Comparison of ENCODE assay signal across 1 cellular context in the genomic region with DNA sequence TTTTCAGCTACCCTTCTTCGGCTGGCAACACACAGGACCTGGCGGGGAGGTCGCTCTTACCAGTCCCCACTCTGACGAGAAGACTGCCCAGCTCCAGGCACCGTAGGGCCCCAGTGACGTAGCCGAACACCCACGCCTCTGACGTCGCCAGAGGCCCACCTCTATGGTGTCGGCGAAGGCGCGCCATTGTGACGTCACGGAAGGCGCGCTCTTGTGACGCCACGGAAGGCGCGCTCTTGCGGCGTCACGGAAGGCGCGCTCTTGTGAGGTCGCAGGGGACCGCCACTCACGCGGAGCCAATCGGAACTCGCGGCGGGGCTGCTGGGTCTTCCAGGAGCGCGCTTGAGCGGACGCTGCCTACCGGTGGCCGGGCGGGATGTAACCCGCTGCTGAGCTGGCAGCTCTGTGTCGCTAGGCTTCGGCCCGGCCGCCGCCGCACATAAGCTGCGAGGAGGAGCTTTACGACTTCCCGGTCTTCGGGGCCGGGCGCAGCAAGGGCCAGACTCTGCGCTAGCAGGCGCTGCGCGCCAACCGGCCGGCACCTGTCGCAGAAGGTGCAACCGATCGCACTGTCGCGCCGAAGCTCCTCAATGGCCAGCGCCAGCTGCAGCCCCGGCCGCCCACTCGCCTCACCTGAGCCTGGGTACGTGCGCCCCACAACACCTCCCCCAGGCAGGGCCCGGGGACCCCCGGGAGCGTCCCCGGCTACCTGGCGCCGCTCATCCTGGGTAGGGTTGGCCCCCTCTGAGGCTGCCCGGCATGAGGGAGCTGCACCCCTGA.
A peak's percentile ranks its signal among the peaks of the same experiment; 100 is the strongest.
TF ChIP-seq lines count a peak whose summit lies in the region.

No MANE protein-coding gene starts in this region.

TF ChIP-seq in HepG2, 621 proteins besides CTCF, POLR2A, EP300 and RAD21 (continued from another document and continues in another):
- TF ChIP-seq, protein P1, sequence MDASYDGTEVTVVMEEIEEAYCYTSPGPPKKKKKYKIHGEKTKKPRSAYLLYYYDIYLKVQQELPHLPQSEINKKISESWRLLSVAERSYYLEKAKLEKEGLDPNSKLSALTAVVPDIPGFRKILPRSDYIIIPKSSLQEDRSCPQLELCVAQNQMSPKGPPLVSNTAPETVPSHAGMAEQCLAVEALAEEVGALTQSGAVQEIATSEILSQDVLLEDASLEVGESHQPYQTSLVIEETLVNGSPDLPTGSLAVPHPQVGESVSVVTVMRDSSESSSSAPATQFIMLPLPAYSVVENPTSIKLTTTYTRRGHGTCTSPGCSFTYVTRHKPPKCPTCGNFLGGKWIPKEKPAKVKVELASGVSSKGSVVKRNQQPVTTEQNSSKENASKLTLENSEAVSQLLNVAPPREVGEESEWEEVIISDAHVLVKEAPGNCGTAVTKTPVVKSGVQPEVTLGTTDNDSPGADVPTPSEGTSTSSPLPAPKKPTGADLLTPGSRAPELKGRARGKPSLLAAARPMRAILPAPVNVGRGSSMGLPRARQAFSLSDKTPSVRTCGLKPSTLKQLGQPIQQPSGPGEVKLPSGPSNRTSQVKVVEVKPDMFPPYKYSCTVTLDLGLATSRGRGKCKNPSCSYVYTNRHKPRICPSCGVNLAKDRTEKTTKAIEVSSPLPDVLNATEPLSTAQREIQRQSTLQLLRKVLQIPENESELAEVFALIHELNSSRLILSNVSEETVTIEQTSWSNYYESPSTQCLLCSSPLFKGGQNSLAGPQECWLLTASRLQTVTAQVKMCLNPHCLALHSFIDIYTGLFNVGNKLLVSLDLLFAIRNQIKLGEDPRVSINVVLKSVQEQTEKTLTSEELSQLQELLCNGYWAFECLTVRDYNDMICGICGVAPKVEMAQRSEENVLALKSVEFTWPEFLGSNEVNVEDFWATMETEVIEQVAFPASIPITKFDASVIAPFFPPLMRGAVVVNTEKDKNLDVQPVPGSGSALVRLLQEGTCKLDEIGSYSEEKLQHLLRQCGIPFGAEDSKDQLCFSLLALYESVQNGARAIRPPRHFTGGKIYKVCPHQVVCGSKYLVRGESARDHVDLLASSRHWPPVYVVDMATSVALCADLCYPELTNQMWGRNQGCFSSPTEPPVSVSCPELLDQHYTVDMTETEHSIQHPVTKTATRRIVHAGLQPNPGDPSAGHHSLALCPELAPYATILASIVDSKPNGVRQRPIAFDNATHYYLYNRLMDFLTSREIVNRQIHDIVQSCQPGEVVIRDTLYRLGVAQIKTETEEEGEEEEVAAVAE (CRISPR knock-in tag; IDR thresholded peaks at IDR 0.05; ENCODE audit: borderline replicate concordance) = peak; percentile 94; the same call in 1 of the 2 replicates
- TF ChIP-seq, protein P2, sequence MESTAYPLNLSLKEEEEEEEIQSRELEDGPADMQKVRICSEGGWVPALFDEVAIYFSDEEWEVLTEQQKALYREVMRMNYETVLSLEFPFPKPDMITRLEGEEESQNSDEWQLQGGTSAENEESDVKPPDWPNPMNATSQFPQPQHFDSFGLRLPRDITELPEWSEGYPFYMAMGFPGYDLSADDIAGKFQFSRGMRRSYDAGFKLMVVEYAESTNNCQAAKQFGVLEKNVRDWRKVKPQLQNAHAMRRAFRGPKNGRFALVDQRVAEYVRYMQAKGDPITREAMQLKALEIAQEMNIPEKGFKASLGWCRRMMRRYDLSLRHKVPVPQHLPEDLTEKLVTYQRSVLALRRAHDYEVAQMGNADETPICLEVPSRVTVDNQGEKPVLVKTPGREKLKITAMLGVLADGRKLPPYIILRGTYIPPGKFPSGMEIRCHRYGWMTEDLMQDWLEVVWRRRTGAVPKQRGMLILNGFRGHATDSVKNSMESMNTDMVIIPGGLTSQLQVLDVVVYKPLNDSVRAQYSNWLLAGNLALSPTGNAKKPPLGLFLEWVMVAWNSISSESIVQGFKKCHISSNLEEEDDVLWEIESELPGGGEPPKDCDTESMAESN (CRISPR knock-in tag; conservative IDR thresholded peaks at IDR 0.05) = peak; percentile 97
- TF ChIP-seq SALL2 (CRISPR knock-in tag; IDR thresholded peaks at IDR 0.05) = peak; percentile 99
- peak; percentile 51 for TF ChIP-seq ASH2L (IDR thresholded peaks at IDR 0.05; ENCODE audit: insufficient read length, low read depth, low read length)
- peak; percentile 90; the same call in 1 of the 2 replicates for TF ChIP-seq ATF7-NPFF (CRISPR knock-in tag; IDR thresholded peaks at IDR 0.05; ENCODE audit: low read depth)
- peak; percentile 96 for TF ChIP-seq HCFC1 (IDR thresholded peaks at IDR 0.05; ENCODE audit: low read depth, low read length)
- TF ChIP-seq ATF7 (IDR thresholded peaks at IDR 0.05) = peak; percentile 94
- TF ChIP-seq ATF7 (CRISPR knock-in tag; IDR thresholded peaks at IDR 0.05) = peak; percentile 98
- TF ChIP-seq ZZZ3 (CRISPR knock-in tag; IDR thresholded peaks at IDR 0.05; ENCODE audit: borderline replicate concordance) = peak; percentile 99
- peak; percentile 78 for TF ChIP-seq ZC3H13 (CRISPR knock-in tag; IDR thresholded peaks at IDR 0.05)
- TF ChIP-seq, protein P3, sequence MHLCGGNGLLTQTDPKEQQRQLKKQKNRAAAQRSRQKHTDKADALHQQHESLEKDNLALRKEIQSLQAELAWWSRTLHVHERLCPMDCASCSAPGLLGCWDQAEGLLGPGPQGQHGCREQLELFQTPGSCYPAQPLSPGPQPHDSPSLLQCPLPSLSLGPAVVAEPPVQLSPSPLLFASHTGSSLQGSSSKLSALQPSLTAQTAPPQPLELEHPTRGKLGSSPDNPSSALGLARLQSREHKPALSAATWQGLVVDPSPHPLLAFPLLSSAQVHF (CRISPR knock-in tag; IDR thresholded peaks at IDR 0.05) = peak; percentile 69; the same call in 1 of the 2 replicates
- TF ChIP-seq SP2 (CRISPR knock-in tag; IDR thresholded peaks at IDR 0.05) = peak; percentile 81
- peak; percentile 6; the same call in 1 of the 2 replicates for TF ChIP-seq HNF4G (IDR thresholded peaks at IDR 0.05; ENCODE audit: borderline replicate concordance, low read depth, low read length)
- TF ChIP-seq HNF4G (CRISPR knock-in tag; IDR thresholded peaks at IDR 0.05; ENCODE audit: borderline replicate concordance, low read depth) = peak; percentile 70
- peak; percentile 93; the same call in 1 of the 2 replicates for TF ChIP-seq NRL (CRISPR knock-in tag; IDR thresholded peaks at IDR 0.05; ENCODE audit: borderline replicate concordance)
- TF ChIP-seq ZNF720 (CRISPR knock-in tag; IDR thresholded peaks at IDR 0.05) = 0 out of 2 replicates have a peak, but pooled peaks have one; percentile 54
- TF ChIP-seq ZNF143 (CRISPR knock-in tag; IDR thresholded peaks at IDR 0.05) = peak; percentile 84
- 0 out of 2 replicates have a peak, but pooled peaks have one; percentile 35 for TF ChIP-seq ZFP36L2 (CRISPR knock-in tag; IDR thresholded peaks at IDR 0.05)
- 0 out of 2 replicates have a peak, but pooled peaks have one; percentile 16 for TF ChIP-seq ZNF317 (CRISPR knock-in tag; IDR thresholded peaks at IDR 0.05)
- TF ChIP-seq, protein P4, sequence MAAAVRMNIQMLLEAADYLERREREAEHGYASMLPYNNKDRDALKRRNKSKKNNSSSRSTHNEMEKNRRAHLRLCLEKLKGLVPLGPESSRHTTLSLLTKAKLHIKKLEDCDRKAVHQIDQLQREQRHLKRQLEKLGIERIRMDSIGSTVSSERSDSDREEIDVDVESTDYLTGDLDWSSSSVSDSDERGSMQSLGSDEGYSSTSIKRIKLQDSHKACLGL (CRISPR knock-in tag; IDR thresholded peaks at IDR 0.05) = peak; percentile 46; the same call in 1 of the 2 replicates
- TF ChIP-seq, protein P5, sequence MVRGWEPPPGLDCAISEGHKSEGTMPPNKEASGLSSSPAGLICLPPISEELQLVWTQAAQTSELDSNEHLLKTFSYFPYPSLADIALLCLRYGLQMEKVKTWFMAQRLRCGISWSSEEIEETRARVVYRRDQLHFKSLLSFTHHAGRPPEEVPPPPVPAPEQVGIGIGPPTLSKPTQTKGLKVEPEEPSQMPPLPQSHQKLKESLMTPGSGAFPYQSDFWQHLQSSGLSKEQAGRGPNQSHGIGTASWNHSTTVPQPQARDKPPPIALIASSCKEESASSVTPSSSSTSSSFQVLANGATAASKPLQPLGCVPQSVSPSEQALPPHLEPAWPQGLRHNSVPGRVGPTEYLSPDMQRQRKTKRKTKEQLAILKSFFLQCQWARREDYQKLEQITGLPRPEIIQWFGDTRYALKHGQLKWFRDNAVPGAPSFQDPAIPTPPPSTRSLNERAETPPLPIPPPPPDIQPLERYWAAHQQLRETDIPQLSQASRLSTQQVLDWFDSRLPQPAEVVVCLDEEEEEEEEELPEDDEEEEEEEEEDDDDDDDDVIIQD (CRISPR knock-in tag; IDR thresholded peaks at IDR 0.05; ENCODE audit: low read depth) = peak; percentile 96
- TF ChIP-seq MYC (CRISPR knock-in tag; IDR thresholded peaks at IDR 0.05; ENCODE audit: borderline replicate concordance) = peak; percentile 85; the same call in 1 of the 2 replicates
- TF ChIP-seq IRF2 (CRISPR knock-in tag; IDR thresholded peaks at IDR 0.05) = peak; percentile 98
- TF ChIP-seq, protein P6, sequence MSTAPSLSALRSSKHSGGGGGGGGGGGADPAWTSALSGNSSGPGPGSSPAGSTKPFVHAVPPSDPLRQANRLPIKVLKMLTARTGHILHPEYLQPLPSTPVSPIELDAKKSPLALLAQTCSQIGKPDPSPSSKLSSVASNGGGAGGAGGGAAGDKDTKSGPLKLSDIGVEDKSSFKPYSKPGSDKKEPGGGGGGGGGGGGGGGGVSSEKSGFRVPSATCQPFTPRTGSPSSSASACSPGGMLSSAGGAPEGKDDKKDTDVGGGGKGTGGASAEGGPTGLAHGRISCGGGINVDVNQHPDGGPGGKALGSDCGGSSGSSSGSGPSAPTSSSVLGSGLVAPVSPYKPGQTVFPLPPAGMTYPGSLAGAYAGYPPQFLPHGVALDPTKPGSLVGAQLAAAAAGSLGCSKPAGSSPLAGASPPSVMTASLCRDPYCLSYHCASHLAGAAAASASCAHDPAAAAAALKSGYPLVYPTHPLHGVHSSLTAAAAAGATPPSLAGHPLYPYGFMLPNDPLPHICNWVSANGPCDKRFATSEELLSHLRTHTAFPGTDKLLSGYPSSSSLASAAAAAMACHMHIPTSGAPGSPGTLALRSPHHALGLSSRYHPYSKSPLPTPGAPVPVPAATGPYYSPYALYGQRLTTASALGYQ (CRISPR knock-in tag; IDR thresholded peaks at IDR 0.05) = peak; percentile 88
- TF ChIP-seq, protein P7, sequence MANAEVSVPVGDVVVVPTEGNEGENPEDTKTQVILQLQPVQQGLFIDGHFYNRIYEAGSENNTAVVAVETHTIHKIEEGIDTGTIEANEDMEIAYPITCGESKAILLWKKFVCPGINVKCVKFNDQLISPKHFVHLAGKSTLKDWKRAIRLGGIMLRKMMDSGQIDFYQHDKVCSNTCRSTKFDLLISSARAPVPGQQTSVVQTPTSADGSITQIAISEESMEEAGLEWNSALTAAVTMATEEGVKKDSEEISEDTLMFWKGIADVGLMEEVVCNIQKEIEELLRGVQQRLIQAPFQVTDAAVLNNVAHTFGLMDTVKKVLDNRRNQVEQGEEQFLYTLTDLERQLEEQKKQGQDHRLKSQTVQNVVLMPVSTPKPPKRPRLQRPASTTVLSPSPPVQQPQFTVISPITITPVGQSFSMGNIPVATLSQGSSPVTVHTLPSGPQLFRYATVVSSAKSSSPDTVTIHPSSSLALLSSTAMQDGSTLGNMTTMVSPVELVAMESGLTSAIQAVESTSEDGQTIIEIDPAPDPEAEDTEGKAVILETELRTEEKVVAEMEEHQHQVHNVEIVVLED (CRISPR knock-in tag; IDR thresholded peaks at IDR 0.05; ENCODE audit: borderline replicate concordance) = peak; percentile 97
- TF ChIP-seq, protein P8, sequence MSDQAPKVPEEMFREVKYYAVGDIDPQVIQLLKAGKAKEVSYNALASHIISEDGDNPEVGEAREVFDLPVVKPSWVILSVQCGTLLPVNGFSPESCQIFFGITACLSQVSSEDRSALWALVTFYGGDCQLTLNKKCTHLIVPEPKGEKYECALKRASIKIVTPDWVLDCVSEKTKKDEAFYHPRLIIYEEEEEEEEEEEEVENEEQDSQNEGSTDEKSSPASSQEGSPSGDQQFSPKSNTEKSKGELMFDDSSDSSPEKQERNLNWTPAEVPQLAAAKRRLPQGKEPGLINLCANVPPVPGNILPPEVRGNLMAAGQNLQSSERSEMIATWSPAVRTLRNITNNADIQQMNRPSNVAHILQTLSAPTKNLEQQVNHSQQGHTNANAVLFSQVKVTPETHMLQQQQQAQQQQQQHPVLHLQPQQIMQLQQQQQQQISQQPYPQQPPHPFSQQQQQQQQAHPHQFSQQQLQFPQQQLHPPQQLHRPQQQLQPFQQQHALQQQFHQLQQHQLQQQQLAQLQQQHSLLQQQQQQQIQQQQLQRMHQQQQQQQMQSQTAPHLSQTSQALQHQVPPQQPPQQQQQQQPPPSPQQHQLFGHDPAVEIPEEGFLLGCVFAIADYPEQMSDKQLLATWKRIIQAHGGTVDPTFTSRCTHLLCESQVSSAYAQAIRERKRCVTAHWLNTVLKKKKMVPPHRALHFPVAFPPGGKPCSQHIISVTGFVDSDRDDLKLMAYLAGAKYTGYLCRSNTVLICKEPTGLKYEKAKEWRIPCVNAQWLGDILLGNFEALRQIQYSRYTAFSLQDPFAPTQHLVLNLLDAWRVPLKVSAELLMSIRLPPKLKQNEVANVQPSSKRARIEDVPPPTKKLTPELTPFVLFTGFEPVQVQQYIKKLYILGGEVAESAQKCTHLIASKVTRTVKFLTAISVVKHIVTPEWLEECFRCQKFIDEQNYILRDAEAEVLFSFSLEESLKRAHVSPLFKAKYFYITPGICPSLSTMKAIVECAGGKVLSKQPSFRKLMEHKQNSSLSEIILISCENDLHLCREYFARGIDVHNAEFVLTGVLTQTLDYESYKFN (CRISPR knock-in tag; conservative IDR thresholded peaks at IDR 0.05) = peak; percentile 72
- peak; percentile 63; the same call in 1 of the 2 replicates for TF ChIP-seq ZNF292 (CRISPR knock-in tag; IDR thresholded peaks at IDR 0.05; ENCODE audit: borderline replicate concordance, low read depth)
- 0 out of 2 replicates have a peak, but pooled peaks have one; percentile 18 for TF ChIP-seq XBP1 (CRISPR knock-in tag; IDR thresholded peaks at IDR 0.05)
- TF ChIP-seq ZNF543 (CRISPR knock-in tag; IDR thresholded peaks at IDR 0.05) = peak; percentile 82
- TF ChIP-seq PHF21A (CRISPR knock-in tag; IDR thresholded peaks at IDR 0.05) = peak; percentile 83
- 0 out of 2 replicates have a peak, but pooled peaks have one; percentile 63 for TF ChIP-seq ZSCAN29 (CRISPR knock-in tag; conservative IDR thresholded peaks at IDR 0.05)
- peak; percentile 90 for TF ChIP-seq FOXC1 (CRISPR knock-in tag; IDR thresholded peaks at IDR 0.05; ENCODE audit: borderline replicate concordance)
- peak; percentile 84 for TF ChIP-seq ZNF709 (CRISPR knock-in tag; IDR thresholded peaks at IDR 0.05)
- TF ChIP-seq CREB1 (IDR thresholded peaks at IDR 0.05) = peak; percentile 100
- peak; percentile 99 for TF ChIP-seq CREB1 (CRISPR knock-in tag; IDR thresholded peaks at IDR 0.05)
- TF ChIP-seq, protein P9, sequence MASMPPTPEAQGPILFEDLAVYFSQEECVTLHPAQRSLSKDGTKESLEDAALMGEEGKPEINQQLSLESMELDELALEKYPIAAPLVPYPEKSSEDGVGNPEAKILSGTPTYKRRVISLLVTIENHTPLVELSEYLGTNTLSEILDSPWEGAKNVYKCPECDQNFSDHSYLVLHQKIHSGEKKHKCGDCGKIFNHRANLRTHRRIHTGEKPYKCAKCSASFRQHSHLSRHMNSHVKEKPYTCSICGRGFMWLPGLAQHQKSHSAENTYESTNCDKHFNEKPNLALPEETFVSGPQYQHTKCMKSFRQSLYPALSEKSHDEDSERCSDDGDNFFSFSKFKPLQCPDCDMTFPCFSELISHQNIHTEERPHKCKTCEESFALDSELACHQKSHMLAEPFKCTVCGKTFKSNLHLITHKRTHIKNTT (CRISPR knock-in tag; IDR thresholded peaks at IDR 0.05) = peak; percentile 84; the same call in 1 of the 2 replicates
- TF ChIP-seq KLF9 (CRISPR knock-in tag; IDR thresholded peaks at IDR 0.05; ENCODE audit: low read depth) = 0 out of 2 replicates have a peak, but pooled peaks have one; percentile 52
